Comparison of ENCODE assay signal across 21 cellular contexts in the genomic region with DNA sequence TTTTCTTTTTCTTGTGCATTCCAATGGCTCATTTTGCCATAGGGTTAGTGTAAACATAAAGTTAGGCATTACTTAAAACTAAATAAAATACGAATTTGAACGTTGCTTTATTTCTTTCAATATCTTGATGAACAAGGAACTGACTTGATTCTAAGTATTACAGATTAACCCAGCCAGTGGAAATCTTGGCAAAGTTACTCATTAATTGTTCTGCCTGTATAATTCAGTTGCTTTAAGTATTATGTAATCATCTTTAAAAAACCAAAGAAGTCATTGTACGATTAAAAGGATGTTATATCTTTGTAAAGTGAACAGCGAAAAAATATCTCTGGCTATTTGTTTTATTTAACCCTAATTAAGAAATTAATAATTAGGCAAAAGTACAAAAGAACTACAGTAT.
DNase-seq lines count a peak whose midpoint lies in the region; ATAC-seq, FAIRE-seq and TF ChIP-seq lines count a peak whose summit lies in the region.
"Had no signal": no experiment of that assay in that cellular context is flagged by ENCODE, and none has a peak within 500 bp of the region (broad histone marks: within the 10 kb centered on the region; RNA-seq: fewer than 3 reads in every experiment).

No MANE protein-coding gene starts in this region.

- H3K9me3 ChIP-seq in small intestine (ENCODE audit: control insufficient read depth, low read depth) = no peaks in the 10 kb centered on the region
- no peaks in the 10 kb centered on the region for H3K9me3 ChIP-seq in upper lobe of left lung
- H3K9me3 ChIP-seq: BE2C had no signal

- no peaks in the 10 kb centered on the region for H3K36me3 Mint-ChIP-seq in Calu3 (ENCODE audit: insufficient read depth, unreplicated experiment)
- H3K36me3 Mint-ChIP-seq: CD4-positive, CD25-positive, alpha-beta regulatory T cell; CD8-positive, alpha-beta memory T cell; IgD-negative memory B cell had no signal

- no TSS peak for BruUV-seq in Calu3 (replicated peaks; lab: Mats Ljungman, UMichigan)

- intact Hi-C loops in Calu3 (cut with micrococcal nuclease; ENCODE audit: unreplicated experiment) = no loop called here

- H3K36me3 ChIP-seq in small intestine (ENCODE audit: control insufficient read depth in 2 of 2, insufficient read depth in 2 of 2, low read length in 2 of 2) = no peaks in the 10 kb centered on the region
- H3K36me3 ChIP-seq in upper lobe of left lung = no peaks in the 10 kb centered on the region
- H3K36me3 ChIP-seq: BE2C had no signal

- H3K4me1 Mint-ChIP-seq in Calu3 (ENCODE audit: low read depth, unreplicated experiment) = peaks cover 8% of the 10 kb centered on the region
- H3K4me1 Mint-ChIP-seq: CD4-positive, CD25-positive, alpha-beta regulatory T cell; CD8-positive, alpha-beta memory T cell; IgD-negative memory B cell had no signal

- H3K4me3 ChIP-seq in epithelial cell of proximal tubule (ENCODE audit: low read depth, low read length) = peak overlapping the region; percentile 14
- H3K4me3 ChIP-seq in small intestine (ENCODE audit: low read depth in 1 of 2, low read length in 2 of 2) = no peak overlapping the region
- no peak overlapping the region for H3K4me3 ChIP-seq in upper lobe of left lung

- TF ChIP-seq POLR2A in upper lobe of left lung (IDR thresholded peaks at IDR 0.05) = no peak

- peaks cover 9% of the 10 kb centered on the region for H3K9me3 Mint-ChIP-seq in Calu3 (ENCODE audit: low read depth, unreplicated experiment)

- FAIRE-seq in small intestine (lab: Jason Lieb, UNC) = peak; percentile 44
- FAIRE-seq in frontal cortex (lab: Jason Lieb, UNC) = no peak
- FAIRE-seq: HepG2 had no signal

- H3K27me3 Mint-ChIP-seq in Calu3 (ENCODE audit: unreplicated experiment) = no peaks in the 10 kb centered on the region
- H3K27me3 Mint-ChIP-seq: CD4-positive, CD25-positive, alpha-beta regulatory T cell; CD8-positive, alpha-beta memory T cell; IgD-negative memory B cell had no signal

- DNase-seq in Calu3 (peak; percentile 19), epithelial cell of proximal tubule (ENCODE audit: low read depth) (peak; percentile 44), kidney glomerular epithelial cell (lab: John Stamatoyannopoulos, UW) (peak; percentile 30), small intestine (peak; percentile 6), frontal cortex (ENCODE audit: low spot score in 2 of 2) (no peak), upper lobe of left lung (no peak)
- no peak for DNase-seq in activated CD4-positive, CD25-positive, alpha-beta regulatory T cell treated with anti-CD3 and anti-CD28 coated beads, Interleukin-2, amount 50 U/mL, for 72 hours
- DNase-seq: BE2C; C1 segment of cervical spinal cord; CD4-positive, CD25-positive, alpha-beta regulatory T cell; CD8-positive, alpha-beta memory T cell; COR-L47; DMS153; DMS79; GDM1; GOT3; H7; HFFc6 had no signal

- no peak overlapping the region for H3K4me3 Mint-ChIP-seq in Calu3 (ENCODE audit: low read depth, unreplicated experiment)
- H3K4me3 Mint-ChIP-seq: CD4-positive, CD25-positive, alpha-beta regulatory T cell; CD8-positive, alpha-beta memory T cell; HFFc6; IgD-negative memory B cell had no signal

- TF ChIP-seq CTCF in Calu3 (IDR thresholded peaks at IDR 0.05; ENCODE audit: unreplicated experiment) = no peak
- TF ChIP-seq CTCF in epithelial cell of proximal tubule (conservative IDR thresholded peaks at IDR 0.05; ENCODE audit: low read depth, low read length) = no peak
- no peak for TF ChIP-seq CTCF in upper lobe of left lung (IDR thresholded peaks at IDR 0.05)

- 14 to 61% (median 33%) methylated on average over 4 of the region's 4 CpGs for WGBS in small intestine, 3 donors
- WGBS in upper lobe of left lung, 2 donors = 56 to 60% methylated on average over 4 of the region's 4 CpGs

- no peaks in the 10 kb centered on the region for H3K27me3 ChIP-seq in small intestine (ENCODE audit: control insufficient read depth in 2 of 2, insufficient read depth in 2 of 2, low read length in 2 of 2)
- no peaks in the 10 kb centered on the region for H3K27me3 ChIP-seq in upper lobe of left lung
- H3K27me3 ChIP-seq: BE2C had no signal

- H3K27ac ChIP-seq in small intestine (ENCODE audit: low read depth in 1 of 2, low read length in 1 of 2) (no peak overlapping the region), upper lobe of left lung (no peak overlapping the region)

- no peaks in the 10 kb centered on the region for H3K4me1 ChIP-seq in small intestine (ENCODE audit: control insufficient read depth in 2 of 2, insufficient read depth in 1 of 2, low read depth in 1 of 2, low read length in 1 of 2)
- H3K4me1 ChIP-seq in upper lobe of left lung = no peaks in the 10 kb centered on the region
- H3K4me1 ChIP-seq: BE2C had no signal

- H3K27ac Mint-ChIP-seq in Calu3 (ENCODE audit: unreplicated experiment) = no peak overlapping the region
- H3K27ac Mint-ChIP-seq: CD4-positive, CD25-positive, alpha-beta regulatory T cell; CD8-positive, alpha-beta memory T cell; HFFc6; IgD-negative memory B cell had no signal

- CTCF ChIA-PET in Calu3 (lab: Charles Lee) = no interaction called here

- no peak for TF ChIP-seq EP300 in upper lobe of left lung (IDR thresholded peaks at IDR 0.05)

- no peak for ATAC-seq in upper lobe of left lung (ENCODE audit: low FRiP score in 2 of 2)
- ATAC-seq: HCT116, HepG2 had no signal

Comparison
In these comparisons a context has a peak if more than half of its experiments do, and no peak if none do; other contexts are left out.
1. DNase-seq: peak in Calu3 (single experiment), epithelial cell of proximal tubule (single experiment), kidney glomerular epithelial cell (single experiment) and small intestine (single experiment); none in activated CD4-positive, CD25-positive, alpha-beta regulatory T cell treated with anti-CD3 and anti-CD28 coated beads, Interleukin-2, amount 50 U/mL, for 72 hours (single experiment), frontal cortex (0 of 2) and upper lobe of left lung (0 of 2).